In the genomic region with DNA sequence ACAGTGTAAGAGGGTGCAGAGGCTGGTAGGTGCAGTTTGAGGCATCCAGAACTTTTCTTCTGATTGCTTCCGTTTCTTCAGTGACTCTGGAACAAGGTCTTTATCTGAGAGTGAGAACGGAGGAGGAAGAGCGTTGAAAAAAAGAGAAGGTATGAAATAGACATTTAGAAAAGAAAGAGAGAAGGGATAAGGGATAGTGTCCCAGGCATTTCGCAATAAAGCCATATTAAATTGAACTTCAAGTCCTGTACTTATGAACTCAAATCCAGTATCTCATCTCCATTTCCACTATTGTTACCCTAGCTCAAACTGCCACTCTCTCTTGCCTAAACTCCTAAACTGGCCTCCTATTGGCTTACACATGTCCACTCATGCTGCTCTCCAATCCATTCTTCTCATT, we compare ENCODE assay signal across 32 cellular contexts. TPM values are rescaled to one million over a fixed set of nuclear protein-coding genes. Genes with fewer than 3 reads are reported as not detected.
"Had no signal": no experiment of that assay in that cellular context is flagged by ENCODE, and none has a peak within 500 bp of the region (broad histone marks: within the 10 kb centered on the region; RNA-seq: fewer than 3 reads in every experiment).

No MANE protein-coding gene starts in this region.

- H3K4me1 ChIP-seq: parathyroid adenoma, psoas muscle, spleen, suprapubic skin, testis, tibial artery, transverse colon, upper lobe of right lung, uterus had no signal

- H2AFZ ChIP-seq: parathyroid adenoma had no signal

- DNase-seq: naive thymus-derived CD8-positive, alpha-beta T cell; nephron progenitor cell; occipital lobe; ovary; posterior cingulate gyrus; psoas muscle; right cardiac atrium; spleen; stimulated activated CD4-positive, alpha-beta T cell treated with anti-CD3 and anti-CD28 coated beads, Interleukin-12 subunit alpha, Interleukin-12 subunit beta, amount 100 ng/mL, for 4 hours; stimulated activated CD4-positive, alpha-beta T cell treated with anti-CD3 and anti-CD28 coated beads, Interleukin-1b, Interleukin-23, amount 100 ng/mL, for 48 hours; stimulated activated CD4-positive, alpha-beta T cell treated with anti-CD3 and anti-CD28 coated beads, Interleukin-4, amount 100 ng/mL, for 1 hour; stimulated activated CD4-positive, alpha-beta T cell treated with anti-CD3 and anti-CD28 coated beads, Interleukin-4, amount 100 ng/mL, for 4 hours; stimulated activated CD8-positive, alpha-beta memory T cell treated with anti-CD3 and anti-CD28 coated beads, Interleukin-4, amount 100 ng/mL, for 48 hours; stimulated activated naive CD4-positive, alpha-beta T cell; stimulated activated naive CD8-positive, alpha-beta T cell treated with anti-CD3 and anti-CD28 coated beads, Interleukin-15, amount 100 ng/mL, for 72 hours; stimulated activated naive CD8-positive, alpha-beta T cell treated with anti-CD3 and anti-CD28 coated beads, Interleukin-15, Interleukin-2, amounts not matched to agents 100 U/mL and 50 U/mL, for 24 hours; substantia nigra; testis; tibial artery; transverse colon; upper lobe of right lung; uterus had no signal

- H3K79me2 ChIP-seq: parathyroid adenoma had no signal

- H3K9ac ChIP-seq: parathyroid adenoma had no signal

- H3K27me3 ChIP-seq: ovary, suprapubic skin, testis, tibial artery, transverse colon, upper lobe of right lung had no signal

- H3K36me3 ChIP-seq: ovary, spleen, suprapubic skin, tibial artery, transverse colon, upper lobe of right lung, uterus had no signal

- H3K4me2 ChIP-seq: smooth muscle cell had no signal

- H3K9me3 ChIP-seq: ovary, psoas muscle, spleen, suprapubic skin, testis, transverse colon, upper lobe of right lung, uterus had no signal

- H3K27ac ChIP-seq: ovary, parathyroid adenoma, psoas muscle, skin epidermis, spleen, suprapubic skin, testis, tibial artery, transverse colon, upper lobe of right lung, uterus had no signal

- ATAC-seq: naive thymus-derived CD8-positive, alpha-beta T cell; natural killer cell treated with Interleukin-12 subunit alpha and Interleukin-12 subunit beta and Interleukin-15 and Interleukin-18, amount 100 ng/mL, for 72 hours; psoas muscle; right cardiac atrium; sciatic nerve; stimulated activated memory B cell treated with anti-CD40 and anti-IgM and Interleukin-4, amounts not matched to agents 10 μg/mL and 1 μg/mL and 100 μg/mL, for 72 hours; stimulated activated naive CD8-positive, alpha-beta T cell treated with anti-CD3 and anti-CD28 coated beads, Interleukin-15, amount 100 ng/mL, for 72 hours; stimulated activated naive CD8-positive, alpha-beta T cell treated with anti-CD3 and anti-CD28 coated beads, Interleukin-15, Interleukin-2, amounts not matched to agents 100 U/mL and 50 U/mL, for 24 hours; upper lobe of right lung had no signal

- H3K4me3 ChIP-seq: ovary, psoas muscle, skin epidermis, smooth muscle cell, spleen, suprapubic skin, testis, tibial artery, transverse colon, upper lobe of right lung, uterus had no signal

RNA-seq across cellular contexts. Expression of a gene that starts 36.7 kb away (rescaled TPM):
- total RNA-seq: naive thymus-derived CD8-positive, alpha-beta T cell; natural killer cell treated with Interleukin-12 subunit alpha and Interleukin-12 subunit beta and Interleukin-15 and Interleukin-18, amount 100 ng/mL, for 72 hours; neural crest cell; progenitor cell of endocrine pancreas; psoas muscle; renal cortical epithelial cell; sciatic nerve; smooth muscle cell; upper lobe of right lung had no signal
- polyA plus RNA-seq: naive thymus-derived CD8-positive, alpha-beta T cell; psoas muscle; smooth muscle cell had no signal
